Comparison of ENCODE assay signal across 1 cellular context in the genomic region with DNA sequence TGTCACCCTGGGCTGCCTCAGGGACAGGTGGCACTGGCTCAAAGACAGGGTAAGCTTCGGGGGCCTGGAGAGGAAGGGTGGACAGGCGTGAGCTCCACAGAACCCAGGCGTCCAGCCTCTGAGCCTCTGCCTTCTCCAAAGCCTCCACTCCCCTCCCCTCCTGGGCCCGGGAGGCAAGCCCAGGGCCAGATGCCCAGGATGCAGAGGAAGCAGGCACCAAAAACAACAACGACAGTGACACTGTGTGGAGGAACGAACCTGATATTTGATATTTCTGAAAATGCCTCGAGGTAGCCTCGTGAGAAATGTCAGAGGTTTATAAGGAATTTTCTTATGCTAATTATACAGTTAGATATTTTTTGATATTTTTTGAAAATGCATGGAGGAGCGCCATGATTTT.
TF ChIP-seq lines count a peak whose summit lies in the region.

No MANE protein-coding gene starts in this region.

TF ChIP-seq in HepG2, 621 proteins besides CTCF, POLR2A, EP300 and RAD21:
- no peak for TF ChIP-seq SIX1 (CRISPR knock-in tag; IDR thresholded peaks at IDR 0.05; ENCODE audit: borderline replicate concordance)
- peak; percentile 59 for TF ChIP-seq AGO2 (optimal IDR thresholded peaks at IDR 0.05; ENCODE audit: low read depth, low read length)
